1 cellular context compared by ENCODE assay signal in genomic region chr9:121711281-121711680, GRCh38.
TF ChIP-seq lines count a peak whose summit lies in the region.

No MANE protein-coding gene starts in this region.

TF ChIP-seq in IMR-90, 13 proteins besides CTCF, POLR2A, EP300 and RAD21:
- TF ChIP-seq MXI1 (IDR thresholded peaks at IDR 0.05; ENCODE audit: borderline replicate concordance, low read depth, low read length) = no peak
- no peak for TF ChIP-seq CEBPB (IDR thresholded peaks at IDR 0.05; ENCODE audit: low read depth, low read length)
- TF ChIP-seq BHLHE40 (IDR thresholded peaks at IDR 0.05; ENCODE audit: low read depth, low read length) = no peak
- TF ChIP-seq CHD1 (IDR thresholded peaks at IDR 0.05; ENCODE audit: low read depth, low read length) = no peak
- TF ChIP-seq RCOR1 (IDR thresholded peaks at IDR 0.05; ENCODE audit: insufficient replicate concordance, low read length) = no peak
- TF ChIP-seq USF2 (IDR thresholded peaks at IDR 0.05; ENCODE audit: low read depth, low read length) = no peak
- no peak for TF ChIP-seq MAFK (IDR thresholded peaks at IDR 0.05; ENCODE audit: low read depth, low read length)
- no peak for TF ChIP-seq MAZ (IDR thresholded peaks at IDR 0.05; ENCODE audit: borderline replicate concordance, low read depth, low read length)
- TF ChIP-seq RFX5 (IDR thresholded peaks at IDR 0.05; ENCODE audit: low read depth, low read length) = no peak
- TF ChIP-seq ELK1 (IDR thresholded peaks at IDR 0.05; ENCODE audit: borderline replicate concordance, low read depth, low read length) = no peak
